In genomic region chr13:41682001-41682400, GRCh38 we compare ENCODE assay signal across 33 cellular contexts.
"Had no signal": no experiment of that assay in that cellular context is flagged by ENCODE, and none has a peak within 500 bp of the region (broad histone marks: within the 10 kb centered on the region; RNA-seq: fewer than 3 reads in every experiment).

No MANE protein-coding gene starts in this region.

- H3K4me3 ChIP-seq: MG63 had no signal

- H3K9ac ChIP-seq: KMS-11 had no signal

- H3K9me3 ChIP-seq: MG63 had no signal

- H3K27me3 ChIP-seq: MG63 had no signal

- H3K4me2 ChIP-seq: KMS-11 had no signal

- DNase-seq: Karpas-422, KBM-7, KG1, MG63, MM.1S, NCI-H1048, NCI-H1092, NCI-H1092 treated with DMSO at 0.1 percent for 48 hours, NCI-H1105, NCI-H1105 treated with DMSO at 0.1 percent for 48 hours, NCI-H1417, NCI-H1417 treated with DMSO at 0.1 percent for 48 hours, NCI-H1436, NCI-H1436 treated with DMSO at 0.1 percent for 48 hours, NCI-H146, NCI-H1694, NCI-H1694 treated with DMSO at 0.1 percent for 48 hours, NCI-H187, NCI-H187 treated with DMSO at 0.1 percent for 48 hours, NCI-H1930, NCI-H2029, NCI-H2029 treated with DMSO at 0.1 percent for 48 hours, NCI-H2081, NCI-H2081 treated with DMSO at 0.1 percent for 48 hours, NCI-H2107, NCI-H2171, NCI-H2171 treated with DMSO at 0.1 percent for 48 hours, NCI-H2227 treated with DMSO at 0.1 percent for 48 hours, NCI-H226, NCI-H345, NCI-H446, NCI-H446 treated with DMSO at 0.1 percent for 48 hours had no signal

- H3K27ac ChIP-seq: KMS-11 had no signal
